ENCODE assay signal across 38 cellular contexts in genomic region chr22:22391543-22391942, GRCh38.
"Had no signal": no experiment of that assay in that cellular context is flagged by ENCODE, and none has a peak within 500 bp of the region (broad histone marks: within the 10 kb centered on the region; RNA-seq: fewer than 3 reads in every experiment).

No MANE protein-coding gene starts in this region.

- H3K4me1 Mint-ChIP-seq: activated CD4-positive, alpha-beta T cell treated with anti-CD3 and anti-CD28 coated beads, Interleukin-2, amount 10 ng/mL, durations not matched to agents 24 days and 14 days; activated naive CD8-positive, alpha-beta T cell treated with anti-CD3 and anti-CD28 coated beads for 36 hours; activated T-helper 17 cell treated with anti-CD3 and anti-CD28 coated beads, Interleukin-2, amount 50 U/mL, for 72 hours; WTC11 had no signal

- H3K27ac ChIP-seq: adrenal gland, body of pancreas, brain microvascular endothelial cell, breast epithelium, WERI-Rb-1 had no signal

- FAIRE-seq: astrocyte, TTC549 had no signal

- ATAC-seq: activated CD8-positive, alpha-beta T cell treated with anti-CD3 and anti-CD28 coated beads for 36 hours; activated naive CD4-positive, alpha-beta T cell treated with anti-CD3 and anti-CD28 coated beads, Interleukin-2, amount 50 U/mL, for 72 hours; activated T-cell treated with anti-CD3 and anti-CD28 coated beads, Interleukin-2, amount 50 U/mL, for 4 hours; activated T-cell treated with anti-CD3 and anti-CD28 coated beads, Interleukin-2, amount 50 U/mL, for 72 hours; activated T-helper 17 cell treated with anti-CD3 and anti-CD28 coated beads, Interleukin-2, amount 50 U/mL, for 72 hours; body of pancreas; WTC11 had no signal

- DNase-seq: activated CD4-positive, alpha-beta memory T cell treated with anti-CD3 and anti-CD28 coated beads for 36 hours; activated CD4-positive, alpha-beta T cell treated with anti-CD3 and anti-CD28 coated beads for 4 hours; activated CD4-positive, alpha-beta T cell treated with anti-CD3 and anti-CD28 coated beads, Interleukin-2, amount 10 ng/mL, durations not matched to agents 24 days and 14 days; activated CD4-positive, alpha-beta T cell treated with anti-CD3 and anti-CD28 coated beads, Interleukin-2, amount 50 U/mL, for 1 hour; activated CD4-positive, alpha-beta T cell treated with anti-CD3 and anti-CD28 coated beads, Interleukin-2, amount 50 U/mL, for 4 hours; activated CD4-positive, CD25-positive, alpha-beta regulatory T cell; activated CD4-positive, CD25-positive, alpha-beta regulatory T cell treated with anti-CD3 and anti-CD28 coated beads, Interleukin-2, amount 50 U/mL, for 72 hours; activated CD8-positive, alpha-beta memory T cell treated with anti-CD3 and anti-CD28 coated beads, Interleukin-2, amount 50 U/mL, for 4 hours; activated CD8-positive, alpha-beta T cell treated with anti-CD3 and anti-CD28 coated beads for 36 hours; activated effector memory CD4-positive, alpha-beta T cell treated with anti-CD3 and anti-CD28 coated beads, Interleukin-2, amount 50 U/mL, for 16 hours; activated gamma-delta T cell treated with Interleukin-2 at 50 U/mL for 16 hours; activated naive CD4-positive, alpha-beta T cell; activated naive CD4-positive, alpha-beta T cell treated with anti-CD3 and anti-CD28 coated beads for 36 hours; activated naive CD4-positive, alpha-beta T cell treated with anti-CD3 and anti-CD28 coated beads, Interleukin-2, amount 50 U/mL, for 16 hours; activated naive CD8-positive, alpha-beta T cell treated with anti-CD3 and anti-CD28 coated beads for 36 hours; activated T-cell treated with anti-CD3 and anti-CD28 coated beads for 4 hours; activated T-cell treated with anti-CD3 and anti-CD28 coated beads, Interleukin-2, amount 50 U/mL, for 1 hour; activated T-cell treated with anti-CD3 and anti-CD28 coated beads, Interleukin-2, amount 50 U/mL, for 4 hours; activated T-cell treated with anti-CD3 and anti-CD28 coated beads, Interleukin-2, amount 50 U/mL, for 72 hours; adrenal gland; amniotic stem cell; aorta; body of pancreas; brain microvascular endothelial cell; central memory CD4-positive, alpha-beta T cell; T-helper 1 cell; T-helper 2 cell; T-helper 9 cell; WERI-Rb-1 had no signal

- H3K36me3 Mint-ChIP-seq: activated CD4-positive, alpha-beta memory T cell treated with anti-CD3 and anti-CD28 coated beads for 36 hours; activated naive CD4-positive, alpha-beta T cell treated with anti-CD3 and anti-CD28 coated beads, Interleukin-2, amount 50 U/mL, for 72 hours; activated naive CD8-positive, alpha-beta T cell treated with anti-CD3 and anti-CD28 coated beads for 36 hours; WTC11 had no signal

- H3K36me3 ChIP-seq: adrenal gland, brain microvascular endothelial cell, breast epithelium, WERI-Rb-1 had no signal

- H3K27me3 ChIP-seq: adrenal gland, body of pancreas had no signal

- H3K27ac Mint-ChIP-seq: activated CD4-positive, alpha-beta memory T cell treated with anti-CD3 and anti-CD28 coated beads for 36 hours; activated CD4-positive, alpha-beta T cell treated with anti-CD3 and anti-CD28 coated beads, Interleukin-2, amount 10 ng/mL, durations not matched to agents 24 days and 14 days; activated CD8-positive, alpha-beta T cell treated with anti-CD3 and anti-CD28 coated beads for 36 hours; activated naive CD4-positive, alpha-beta T cell treated with anti-CD3 and anti-CD28 coated beads for 36 hours; activated naive CD4-positive, alpha-beta T cell treated with anti-CD3 and anti-CD28 coated beads, Interleukin-2, amount 50 U/mL, for 72 hours; activated naive CD8-positive, alpha-beta T cell treated with anti-CD3 and anti-CD28 coated beads for 36 hours; activated T-cell treated with anti-CD3 and anti-CD28 coated beads, Interleukin-2, amount 50 U/mL, for 72 hours; activated T-helper 1 cell treated with anti-CD3 and anti-CD28 coated beads, Interleukin-12 subunit alpha, Interleukin-12 subunit beta, Interleukin-2, Interleukin-4 antibody, amounts not matched to agents 30 ng/mL and 10 ng/mL and 1 ng/mL, durations not matched to agents 14 hours and 24 hours and 36 hours; activated T-helper 17 cell treated with anti-CD3 and anti-CD28 coated beads, Interleukin-2, amount 50 U/mL, for 72 hours; T-helper 1 cell treated with Interleukin-12 subunit alpha and Interleukin-12 subunit beta and Interleukin-4 antibody, amounts not matched to agents 30 μg/mL and 1 μg/mL, for 36 hours; T-helper 2 cell treated with Interferon-gamma antibody and Interleukin-4, amounts not matched to agents 5 μg/mL and 100 μg/mL, for 36 hours; WTC11 had no signal

- H3K9me3 Mint-ChIP-seq: activated CD4-positive, alpha-beta memory T cell treated with anti-CD3 and anti-CD28 coated beads for 36 hours; activated naive CD4-positive, alpha-beta T cell treated with anti-CD3 and anti-CD28 coated beads for 36 hours; activated naive CD4-positive, alpha-beta T cell treated with anti-CD3 and anti-CD28 coated beads, Interleukin-2, amount 50 U/mL, for 72 hours; activated T-cell treated with anti-CD3 and anti-CD28 coated beads, Interleukin-2, amount 50 U/mL, for 4 hours; activated T-cell treated with anti-CD3 and anti-CD28 coated beads, Interleukin-2, amount 50 U/mL, for 72 hours; activated T-helper 1 cell treated with anti-CD3 and anti-CD28 coated beads, Interleukin-12 subunit alpha, Interleukin-12 subunit beta, Interleukin-2, Interleukin-4 antibody, amounts not matched to agents 30 ng/mL and 10 ng/mL and 1 ng/mL, durations not matched to agents 14 hours and 24 hours and 36 hours; activated T-helper 17 cell treated with anti-CD3 and anti-CD28 coated beads, Interleukin-2, amount 50 U/mL, for 72 hours; T-helper 2 cell treated with Interferon-gamma antibody and Interleukin-4, amounts not matched to agents 5 μg/mL and 100 μg/mL, for 36 hours had no signal

- H3K4me3 ChIP-seq: adrenal gland, body of pancreas, breast epithelium had no signal

- H3K9me3 ChIP-seq: adrenal gland, breast epithelium had no signal

- H3K4me3 Mint-ChIP-seq: activated CD4-positive, alpha-beta memory T cell treated with anti-CD3 and anti-CD28 coated beads for 36 hours; activated CD4-positive, alpha-beta T cell treated with anti-CD3 and anti-CD28 coated beads, Interleukin-2, amount 10 ng/mL, durations not matched to agents 24 days and 14 days; activated CD8-positive, alpha-beta T cell treated with anti-CD3 and anti-CD28 coated beads for 36 hours; activated naive CD4-positive, alpha-beta T cell treated with anti-CD3 and anti-CD28 coated beads for 36 hours; activated naive CD8-positive, alpha-beta T cell treated with anti-CD3 and anti-CD28 coated beads for 36 hours; activated T-cell treated with anti-CD3 and anti-CD28 coated beads, Interleukin-2, amount 50 U/mL, for 4 hours; activated T-cell treated with anti-CD3 and anti-CD28 coated beads, Interleukin-2, amount 50 U/mL, for 72 hours; activated T-helper 1 cell treated with anti-CD3 and anti-CD28 coated beads, Interleukin-12 subunit alpha, Interleukin-12 subunit beta, Interleukin-2, Interleukin-4 antibody, amounts not matched to agents 30 ng/mL and 10 ng/mL and 1 ng/mL, durations not matched to agents 14 hours and 24 hours and 36 hours; activated T-helper 17 cell treated with anti-CD3 and anti-CD28 coated beads, Interleukin-2, amount 50 U/mL, for 72 hours; T-helper 1 cell treated with Interleukin-12 subunit alpha and Interleukin-12 subunit beta and Interleukin-4 antibody, amounts not matched to agents 30 μg/mL and 1 μg/mL, for 36 hours; T-helper 2 cell treated with Interferon-gamma antibody and Interleukin-4, amounts not matched to agents 5 μg/mL and 100 μg/mL, for 36 hours; WTC11 had no signal

- H3K4me1 ChIP-seq: adrenal gland, body of pancreas, breast epithelium had no signal
